8 cellular contexts compared by ENCODE assay signal in genomic region chr10:92689663-92690210, GRCh38. TPM values are rescaled to one million over a fixed set of nuclear protein-coding genes. Genes with fewer than 3 reads are reported as not detected.
A peak's percentile ranks its signal among the peaks of the same experiment; 100 is the strongest.
DNase-seq lines count a peak whose midpoint lies in the region; ATAC-seq and TF ChIP-seq lines count a peak whose summit lies in the region.

Gene HHEX, plus strand, starts transcription at chr10:92689955. Its CDS starts 32 bp downstream, at chr10:92689987.

- peaks cover 13% of the 10 kb centered on the region; the same call in 1 of the 2 replicates for H3K36me3 ChIP-seq in HAP-1 (replicated peaks)

- no peak for TF ChIP-seq CTCF in fibroblast of pulmonary artery (IDR thresholded peaks at IDR 0.05; ENCODE audit: low read length, missing control alignments)

- H3K4me3 Mint-ChIP-seq in activated T-cell treated with anti-CD3 and anti-CD28 coated beads, Interleukin-2, amount 50 U/mL, for 72 hours, result peak within 1 kb of the TSS; percentile 76 to 89
- H3K4me3 Mint-ChIP-seq in naive thymus-derived CD8-positive, alpha-beta T cell, result peak within 1 kb of the TSS; percentile 71 to 88 (median 82)

- H3K4me3 ChIP-seq in HAP-1 (peak within 1 kb of the TSS; percentile 71), fibroblast of pulmonary artery (replicated peaks; ENCODE audit: low read depth, low read length) (peak within 1 kb of the TSS; percentile 75)

- no peaks in the 10 kb centered on the region; the same call in 1 of the 2 replicates for H3K9me3 ChIP-seq in HAP-1

- H3K27me3 Mint-ChIP-seq in activated T-cell treated with anti-CD3 and anti-CD28 coated beads, Interleukin-2, amount 50 U/mL, for 72 hours (ENCODE audit: low read depth), result peaks cover 75% of the 10 kb centered on the region
- H3K27me3 Mint-ChIP-seq in naive thymus-derived CD8-positive, alpha-beta T cell, result peaks cover 35 to 72% (median 41%) of the 10 kb centered on the region in 5 donors

- no peaks in the 10 kb centered on the region for H3K27me3 ChIP-seq in HAP-1 (ENCODE audit: low read depth)

- peaks cover 0 to 2% of the 10 kb centered on the region in 2 donors for H3K9me3 Mint-ChIP-seq in activated T-cell treated with anti-CD3 and anti-CD28 coated beads, Interleukin-2, amount 50 U/mL, for 72 hours
- peaks cover 0 to 18% (median 5%) of the 10 kb centered on the region in 9 donors for H3K9me3 Mint-ChIP-seq in naive thymus-derived CD8-positive, alpha-beta T cell

- in situ Hi-C loops in HAP-1 (cut with MboI; ENCODE audit: low sequenced_read_pairs), result no loop called here

- H3K4me1 Mint-ChIP-seq in activated T-cell treated with anti-CD3 and anti-CD28 coated beads, Interleukin-2, amount 50 U/mL, for 72 hours (ENCODE audit: low read depth), result peaks cover 22% of the 10 kb centered on the region
- peaks cover 14 to 46% (median 27%) of the 10 kb centered on the region in 4 donors for H3K4me1 Mint-ChIP-seq in naive thymus-derived CD8-positive, alpha-beta T cell

- peak; percentile 73 to 80 for ATAC-seq in activated T-cell treated with anti-CD3 and anti-CD28 coated beads, Interleukin-2, amount 50 U/mL, for 72 hours (replicated peaks in 1 of 2)
- peak; percentile 53 to 64 for ATAC-seq in naive thymus-derived CD8-positive, alpha-beta T cell
- no peak for ATAC-seq in GM19328 (IDR thresholded peaks at IDR 0.05; ENCODE audit: unreplicated experiment)

- POLR2A ChIA-PET in naive thymus-derived CD8-positive, alpha-beta T cell (lab: Charles Lee), result interaction anchor here (0.6 kb wide), 1 partner anchor 22 kb away, joined by 3 read pairs; no protein-coding TSS in a partner anchor

- peak; percentile 18 for DNase-seq in DMS79 (lab: John Stamatoyannopoulos, UW)
- DNase-seq in DMS79 treated with DMSO at 0.1 percent for 48 hours (lab: John Stamatoyannopoulos, UW), result no peak
- peak; percentile 71 to 75 for DNase-seq in HAP-1 (ENCODE audit: low spot score in 2 of 2)
- peak; percentile 7 for DNase-seq in NCI-H1436 treated with DMSO at 0.1 percent for 48 hours (lab: John Stamatoyannopoulos, UW)
- peak; percentile 55 to 60 for DNase-seq in activated T-cell treated with anti-CD3 and anti-CD28 coated beads, Interleukin-2, amount 50 U/mL, for 72 hours
- DNase-seq in fibroblast of pulmonary artery (ENCODE audit: low read depth), result peak; percentile 82
- DNase-seq in naive thymus-derived CD8-positive, alpha-beta T cell, result peak in 4 of 10 donors; percentile 7 to 51 (median 22)

- H3K27ac Mint-ChIP-seq in activated T-cell treated with anti-CD3 and anti-CD28 coated beads, Interleukin-2, amount 50 U/mL, for 72 hours, result no peak within 1 kb of the TSS
- peak within 1 kb of the TSS in 3 of 10 donors; percentile 37 to 78 (median 67) for H3K27ac Mint-ChIP-seq in naive thymus-derived CD8-positive, alpha-beta T cell

- peaks cover 17% of the 10 kb centered on the region for H3K4me1 ChIP-seq in HAP-1

- no peaks in the 10 kb centered on the region for H3K36me3 Mint-ChIP-seq in activated T-cell treated with anti-CD3 and anti-CD28 coated beads, Interleukin-2, amount 50 U/mL, for 72 hours (ENCODE audit: insufficient read depth in 2 of 2)
- H3K36me3 Mint-ChIP-seq in naive thymus-derived CD8-positive, alpha-beta T cell, result peaks cover 0 to 19% (median 6%) of the 10 kb centered on the region in 3 donors

RNA-seq across cellular contexts. Expression of gene HHEX, which starts in this region (rescaled TPM):
- total RNA-seq in activated T-cell treated with anti-CD3 and anti-CD28 coated beads, Interleukin-2, amount 50 U/mL, for 72 hours, result under 1 TPM; 0.34 to 0.67 TPM
- total RNA-seq in naive thymus-derived CD8-positive, alpha-beta T cell, result 1 to 10 TPM; 3.2 to 3.9 TPM
- polyA plus RNA-seq in naive thymus-derived CD8-positive, alpha-beta T cell, result under 1 TPM; 0.09 to 0.45 (median 0.09) TPM

Comparison
In these comparisons a context has a peak if more than half of its experiments do, and no peak if none do; other contexts are left out.
1. Peak in DNase-seq and ATAC-seq in activated T-cell treated with anti-CD3 and anti-CD28 coated beads, Interleukin-2, amount 50 U/mL, for 72 hours; RNA of the gene not detected or under 1 TPM.